Comparison of ENCODE assay signal across 24 cellular contexts in genomic region chr11:98456281-98456680, GRCh38.
DNase-seq lines count a peak whose midpoint lies in the region; ATAC-seq, FAIRE-seq and TF ChIP-seq lines count a peak whose summit lies in the region.
"Had no signal": no experiment of that assay in that cellular context is flagged by ENCODE, and none has a peak within 500 bp of the region (broad histone marks: within the 10 kb centered on the region; RNA-seq: fewer than 3 reads in every experiment).

No MANE protein-coding gene starts in this region.

- no peaks in the 10 kb centered on the region for H3K36me3 ChIP-seq in GM23338 (ENCODE audit: insufficient read depth)
- no peaks in the 10 kb centered on the region for H3K36me3 ChIP-seq in H1 (ENCODE audit: control insufficient read depth in 2 of 4, insufficient read depth in 4 of 4, low read length in 3 of 4)
- no peaks in the 10 kb centered on the region for H3K36me3 ChIP-seq in neural progenitor cell
- H3K36me3 ChIP-seq: BLaER1 had no signal

- H2BK5ac ChIP-seq in H1 (ENCODE audit: low read depth, low read length) = no peak overlapping the region

- H3K4me3 ChIP-seq in GM23338 = no peak overlapping the region
- no peak overlapping the region for H3K4me3 ChIP-seq in H1 (ENCODE audit: extremely low read depth in 1 of 4, insufficient read depth in 2 of 4, low read depth in 3 of 4, low read length in 4 of 4)
- H3K4me3 ChIP-seq in neural progenitor cell = no peak overlapping the region
- H3K4me3 ChIP-seq: BLaER1, GM12878 had no signal

- no peak overlapping the region for H2BK15ac ChIP-seq in H1 (ENCODE audit: low read length)

- H3K4me2 ChIP-seq in GM23338 (no peak overlapping the region), H1 (ENCODE audit: insufficient read depth in 1 of 2, low read depth in 2 of 2, low read length in 2 of 2) (no peak overlapping the region), neural progenitor cell (no peak overlapping the region)
- H3K4me2 ChIP-seq: BLaER1 had no signal

- DNase-seq in GM23338 (ENCODE audit: low spot score) = peak; percentile 3
- DNase-seq in WTC11 (ENCODE audit: low spot score) = no peak
- DNase-seq in H1 (ENCODE audit: low read depth in 1 of 2, low spot score in 2 of 2) = no peak
- DNase-seq in neural progenitor cell (ENCODE audit: low spot score) = no peak
- no peak for DNase-seq in stimulated activated naive CD4-positive, alpha-beta T cell (lab: John Stamatoyannopoulos, UW)
- DNase-seq in NOMO-1 (lab: John Stamatoyannopoulos, UW; ENCODE audit: unreplicated experiment in 2 of 2) = no peak
- no peak for DNase-seq in activated gamma-delta T cell (lab: John Stamatoyannopoulos, UW)
- DNase-seq: CD4-positive, CD25-positive, alpha-beta regulatory T cell; CD8-positive, alpha-beta T cell; DMS 273 treated with DMSO at 0.1 percent for 48 hours; DMS79; EL; GDM1; GOT3; HCEC 1CT had no signal

- H3F3A ChIP-seq in GM23338 (replicated peaks; ENCODE audit: low read depth) (no peaks in the 10 kb centered on the region), neural progenitor cell (ENCODE audit: low read depth) (no peaks in the 10 kb centered on the region)

- H3K27ac ChIP-seq in GM23338 (ENCODE audit: low read depth) (no peak overlapping the region), H1 (ENCODE audit: low read depth, low read length) (no peak overlapping the region), neural progenitor cell (no peak overlapping the region)
- H3K27ac ChIP-seq: 22Rv1, BLaER1, C4-2B had no signal

- no peak overlapping the region for H2BK12ac ChIP-seq in H1 (ENCODE audit: low read depth, low read length)

- H2BK120ac ChIP-seq in H1 (replicated peaks; ENCODE audit: low read depth, low read length) = no peak overlapping the region

- H3K27me3 ChIP-seq in GM23338 (ENCODE audit: insufficient read depth) (no peaks in the 10 kb centered on the region), H1 (replicated peaks in 1 of 4; ENCODE audit: control insufficient read depth in 3 of 4, extremely low read depth in 1 of 4, insufficient read depth in 3 of 4, low read length in 3 of 4) (no peaks in the 10 kb centered on the region), neural progenitor cell (no peaks in the 10 kb centered on the region)
- H3K27me3 ChIP-seq: BLaER1 had no signal

- WGBS in H1 (ENCODE audit: extremely low coverage in 1 of 2, insufficient coverage in 1 of 2, insufficient read length in 1 of 2, insufficient replicate concordance in 2 of 2, low coverage in 1 of 2, low lambda C conversion rate in 2 of 2, missing lambda C conversion rate in 1 of 2), 2 experiments = 85% methylated on average over 5 of the region's 5 CpGs; no CpG with 5 or more reads in 1 of the 2 experiments

- H3K4ac ChIP-seq in H1 (replicated peaks; ENCODE audit: insufficient read length, low read depth, low read length) = no peak overlapping the region

- no peaks in the 10 kb centered on the region for H3K79me1 ChIP-seq in H1 (ENCODE audit: low read depth, low read length)

- H3K18ac ChIP-seq in H1 (ENCODE audit: extremely low read depth, low read length) = no peak overlapping the region; the same call in 1 of the 2 replicates

- H4K8ac ChIP-seq in H1 (ENCODE audit: extremely low read depth, insufficient read depth, low read length) = no peak overlapping the region

- H4K20me1 ChIP-seq in GM23338 (replicated peaks; ENCODE audit: insufficient read depth) (no peaks in the 10 kb centered on the region), H1 (replicated peaks in 1 of 2; ENCODE audit: control insufficient read depth in 1 of 2, insufficient read depth in 2 of 2, low read length in 2 of 2) (no peaks in the 10 kb centered on the region), neural progenitor cell (ENCODE audit: low read depth) (no peaks in the 10 kb centered on the region)
- H4K20me1 ChIP-seq: BLaER1 had no signal

- ATAC-seq in GM23338 (peak; percentile 32), WTC11 (peak; percentile 8; the same call in 1 of the 2 replicates), HG02852 (IDR thresholded peaks at IDR 0.05; ENCODE audit: unreplicated experiment) (no peak)
- ATAC-seq: CD8-positive, alpha-beta T cell; GM12878 had no signal

- FAIRE-seq in H1 (lab: Jason Lieb, UNC) = no peak
- FAIRE-seq: A204.1, D721Med, GM12878, GM18507 had no signal

- TF ChIP-seq CTCF in GM23338 (conservative IDR thresholded peaks at IDR 0.05; ENCODE audit: low read depth in 2 of 2) (no peak), WTC11 (IDR thresholded peaks at IDR 0.05) (no peak), H1 (IDR thresholded peaks at IDR 0.05; ENCODE audit: control extremely low read depth in 1 of 3, insufficient read depth in 1 of 3, low read depth in 1 of 3, low read length in 3 of 3) (no peak), neural progenitor cell (IDR thresholded peaks at IDR 0.05) (no peak)

- no peaks in the 10 kb centered on the region for H3K9me2 ChIP-seq in GM23338 (ENCODE audit: insufficient read depth)

- no peak for TF ChIP-seq EP300 in H1 (IDR thresholded peaks at IDR 0.05; ENCODE audit: borderline replicate concordance in 1 of 2, low read depth in 2 of 2, low read length in 2 of 2)

- no peak overlapping the region for H4K91ac ChIP-seq in H1 (replicated peaks; ENCODE audit: insufficient read length, low read length)

- H3K4me3 Mint-ChIP-seq in GM23338 (no peak overlapping the region), WTC11 (no peak overlapping the region), neural progenitor cell (no peak overlapping the region)
- H3K4me3 Mint-ChIP-seq: B cell; CD4-positive, CD25-positive, alpha-beta regulatory T cell; CD8-positive, alpha-beta T cell had no signal

- no peak overlapping the region for H2AK5ac ChIP-seq in H1 (ENCODE audit: low read depth, low read length)

- H3K27ac Mint-ChIP-seq in GM23338 = no peak overlapping the region
- H3K27ac Mint-ChIP-seq in WTC11 = no peak overlapping the region
- H3K27ac Mint-ChIP-seq in neural progenitor cell = no peak overlapping the region
- H3K27ac Mint-ChIP-seq: B cell; CD4-positive, CD25-positive, alpha-beta regulatory T cell; CD8-positive, alpha-beta T cell had no signal

- H3K36me3 Mint-ChIP-seq in GM23338 (ENCODE audit: low read depth) (no peaks in the 10 kb centered on the region), WTC11 (no peaks in the 10 kb centered on the region), neural progenitor cell (no peaks in the 10 kb centered on the region)
- H3K36me3 Mint-ChIP-seq: CD4-positive, CD25-positive, alpha-beta regulatory T cell; CD8-positive, alpha-beta T cell had no signal

- no peaks in the 10 kb centered on the region for H3K23me2 ChIP-seq in H1 (ENCODE audit: low read depth, low read length)

- no peak for TF ChIP-seq POLR2A in H1 (IDR thresholded peaks at IDR 0.05; ENCODE audit: control extremely low read depth in 1 of 2, low read depth in 2 of 2, low read length in 2 of 2)

- no peak overlapping the region for H3K14ac ChIP-seq in H1 (ENCODE audit: insufficient read length)

- H3K56ac ChIP-seq in H1 (replicated peaks; ENCODE audit: insufficient read length, low read depth, low read length) = no peak overlapping the region

- H3K79me2 ChIP-seq in GM23338 (replicated peaks; ENCODE audit: insufficient read depth) (no peaks in the 10 kb centered on the region), H1 (ENCODE audit: control insufficient read depth in 1 of 2, insufficient read depth in 2 of 2, low read length in 2 of 2) (no peaks in the 10 kb centered on the region), neural progenitor cell (ENCODE audit: low read depth) (no peaks in the 10 kb centered on the region)

- H2BK20ac ChIP-seq in H1 (ENCODE audit: low read length) = no peak overlapping the region

- no peaks in the 10 kb centered on the region; the same call in 1 of the 2 replicates for H3K4me1 ChIP-seq in GM23338 (ENCODE audit: insufficient read depth)
- H3K4me1 ChIP-seq in H1 (replicated peaks in 1 of 4; ENCODE audit: control insufficient read depth in 3 of 4, insufficient read depth in 4 of 4, low read length in 3 of 4) = peaks cover 0 to 5% (median 0%) of the 10 kb centered on the region in 4 experiments; a peak in 1 of 7 replicates
- H3K4me1 ChIP-seq in neural progenitor cell = no peaks in the 10 kb centered on the region
- H3K4me1 ChIP-seq: BLaER1 had no signal

- H2AFZ ChIP-seq in GM23338 = peak overlapping the region; percentile 95
- H2AFZ ChIP-seq in H1 (ENCODE audit: low read length) = peak overlapping the region; percentile 77; the same call in 1 of the 2 replicates
- peak overlapping the region; percentile 29 for H2AFZ ChIP-seq in neural progenitor cell (replicated peaks)

- POLR2A ChIA-PET in WTC11 (lab: Charles Lee) = no interaction called here
- POLR2A ChIA-PET in H1 (lab: Charles Lee; ENCODE audit: partially characterized antibody) = no interaction called here

- H3K23ac ChIP-seq in H1 (ENCODE audit: insufficient read length) = no peak overlapping the region

- TF ChIP-seq RAD21 in H1 (IDR thresholded peaks at IDR 0.05 in 1 of 2, conservative IDR thresholded peaks at IDR 0.05 in 1 of 2; ENCODE audit: low read depth in 2 of 2, low read length in 2 of 2) = no peak

- H4K5ac ChIP-seq in H1 (ENCODE audit: insufficient read length, low read depth, low read length) = no peak overlapping the region

- H3K27me3 Mint-ChIP-seq in GM23338 (ENCODE audit: insufficient read depth, low read depth, poor library complexity) = peaks cover 2% of the 10 kb centered on the region
- H3K27me3 Mint-ChIP-seq in WTC11 (ENCODE audit: low read depth) = no peaks in the 10 kb centered on the region
- H3K27me3 Mint-ChIP-seq in neural progenitor cell (ENCODE audit: insufficient read depth, low read depth) = peaks cover 5% of the 10 kb centered on the region
- H3K27me3 Mint-ChIP-seq: B cell; CD4-positive, CD25-positive, alpha-beta regulatory T cell had no signal

- peaks cover 8% of the 10 kb centered on the region for H3K4me1 Mint-ChIP-seq in GM23338
- H3K4me1 Mint-ChIP-seq in WTC11 = peaks cover 18% of the 10 kb centered on the region
- no peaks in the 10 kb centered on the region for H3K4me1 Mint-ChIP-seq in neural progenitor cell
- H3K4me1 Mint-ChIP-seq: B cell; CD4-positive, CD25-positive, alpha-beta regulatory T cell had no signal

- H3K9ac ChIP-seq in H1 (replicated peaks in 1 of 4; ENCODE audit: extremely low read depth in 1 of 4, low read depth in 3 of 4, low read length in 3 of 4) = no peak overlapping the region
- H3K9ac ChIP-seq in neural progenitor cell = no peak overlapping the region
- H3K9ac ChIP-seq: BLaER1 had no signal

- H3K9me3 ChIP-seq in H1 (ENCODE audit: insufficient read depth in 2 of 2, low read depth in 1 of 2, low read length in 1 of 2) (no peaks in the 10 kb centered on the region), neural progenitor cell (ENCODE audit: low read depth) (no peaks in the 10 kb centered on the region)
- H3K9me3 ChIP-seq: BLaER1 had no signal

- H3K9me3 Mint-ChIP-seq in GM23338 (no peaks in the 10 kb centered on the region), WTC11 (no peaks in the 10 kb centered on the region), neural progenitor cell (no peaks in the 10 kb centered on the region)

- CTCF ChIA-PET in WTC11 (lab: Charles Lee) (interaction anchor here (0.6 to 2.1 kb wide), 6 partner anchors 63 to 698 kb away, joined by 3 to 16 read pairs (median 4); partner anchors contain the start of gene CNTN5), H1 (lab: Charles Lee; ENCODE audit: partially characterized antibody) (interaction anchor here (0.7 to 4.1 kb wide), 10 partner anchors 8 to 560 kb away, joined by 3 to 30 read pairs (median 4); no protein-coding TSS in a partner anchor)

TF ChIP-seq in H1, 55 proteins besides CTCF, POLR2A, EP300 and RAD21 (continues in another document):
- TF ChIP-seq CEBPB (IDR thresholded peaks at IDR 0.05; ENCODE audit: low read depth, low read length) = no peak
- TF ChIP-seq BACH1 (IDR thresholded peaks at IDR 0.05; ENCODE audit: low read length) = no peak

Comparison
In these comparisons a context has a peak if more than half of its experiments do, and no peak if none do; other contexts are left out.
1. H2AFZ ChIP-seq: peak in every context shown above with its lines; median percentile 95 in GM23338; 77 in H1; 29 in neural progenitor cell.